ENCODE assay signal across 30 cellular contexts in genomic region chr2:18339326-18339725, GRCh38.
A peak's percentile ranks its signal among the peaks of the same experiment; 100 is the strongest.
DNase-seq lines count a peak whose midpoint lies in the region; FAIRE-seq and TF ChIP-seq lines count a peak whose summit lies in the region.
"Had no signal": no experiment of that assay in that cellular context is flagged by ENCODE, and none has a peak within 500 bp of the region (broad histone marks: within the 10 kb centered on the region; RNA-seq: fewer than 3 reads in every experiment).

No MANE protein-coding gene starts in this region.

- POLR2A ChIA-PET in GM10248 (lab: Yijun Ruan, JAX) = no interaction called here

- in situ Hi-C loops in astrocyte of the spinal cord (cut with HindIII; ENCODE audit: low sequenced_read_pairs) = no loop called here

- no peak overlapping the region for H3K4me3 ChIP-seq in astrocyte of the spinal cord (ENCODE audit: low read depth, low read length)
- H3K4me3 ChIP-seq: HAP-1, lung, upper lobe of left lung had no signal

- peak; percentile 37 for DNase-seq in HCEC 1CT
- DNase-seq in astrocyte of the spinal cord (ENCODE audit: low read depth, low spot score) = peak; percentile 41
- no peak for DNase-seq in frontal cortex (ENCODE audit: low spot score in 2 of 2)
- no peak for DNase-seq in NCI-H69 (lab: John Stamatoyannopoulos, UW)
- no peak for DNase-seq in DMS79 (lab: John Stamatoyannopoulos, UW)
- no peak for DNase-seq in GM10248 (ENCODE audit: extremely low spot score)
- DNase-seq in NCI-H2196 (lab: John Stamatoyannopoulos, UW; ENCODE audit: unreplicated experiment) = no peak
- DNase-seq: activated CD4-positive, alpha-beta T cell treated with anti-CD3 and anti-CD28 coated beads, Interleukin-2, amount 50 U/mL, for 48 hours; activated CD4-positive, CD25-positive, alpha-beta regulatory T cell; activated CD8-positive, alpha-beta memory T cell treated with anti-CD3 and anti-CD28 coated beads, Interleukin-2, amount 50 U/mL, for 4 hours; activated naive CD4-positive, alpha-beta T cell treated with anti-CD3 and anti-CD28 coated beads, Interleukin-2, amount 50 U/mL, for 16 hours; AML-193; anterior cingulate cortex; CD8-positive, alpha-beta T cell; central memory CD4-positive, alpha-beta T cell; DMS 273 treated with DMSO at 0.1 percent for 48 hours; KG1; kidney glomerular epithelial cell; NCI-H1436; NCI-H2081 treated with DMSO at 0.1 percent for 48 hours; NCI-H446; NCI-H82; nephron progenitor cell; right cardiac atrium; stimulated activated CD4-positive, alpha-beta T cell treated with anti-CD3 and anti-CD28 coated beads, Interleukin-4, amount 100 ng/mL, for 1 hour; substantia nigra; upper lobe of left lung had no signal

- CTCF ChIA-PET in GM10248 (lab: Yijun Ruan, JAX) = no interaction called here

- TF ChIP-seq CTCF in astrocyte of the spinal cord (IDR thresholded peaks at IDR 0.05; ENCODE audit: low read depth, low read length) (no peak), GM10248 (IDR thresholded peaks at IDR 0.05; ENCODE audit: control extremely low read depth, extremely low read depth, low read depth, missing control alignments) (no peak)

- FAIRE-seq in frontal cortex (lab: Jason Lieb, UNC) = peak; percentile 45
- FAIRE-seq: GM18507 had no signal

Comparison
In these comparisons a context has a peak if more than half of its experiments do, and no peak if none do; other contexts are left out.
1. DNase-seq: peak in HCEC 1CT (single experiment) and astrocyte of the spinal cord (single experiment); none in frontal cortex (0 of 2), NCI-H69 (single experiment), DMS79 (single experiment), GM10248 (single experiment) and NCI-H2196 (single experiment).